In the genomic region with DNA sequence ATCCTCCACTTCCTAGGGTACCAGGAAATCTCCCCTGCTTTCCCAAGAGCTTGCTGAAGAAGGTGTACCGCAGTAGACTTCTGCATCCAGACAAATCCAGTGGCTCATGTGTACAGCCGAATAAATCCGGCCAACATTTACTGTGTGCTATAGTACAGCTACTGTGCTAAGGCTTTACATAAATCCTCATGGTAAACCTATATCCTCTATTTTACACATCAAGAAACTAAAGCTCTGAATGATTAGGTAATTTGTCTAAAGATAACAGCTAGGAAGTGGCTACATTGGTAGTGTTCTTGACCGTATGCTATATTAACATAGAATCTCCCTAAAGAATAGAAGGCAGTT, we compare ENCODE assay signal across 1 cellular context.
TF ChIP-seq lines count a peak whose summit lies in the region.

No MANE protein-coding gene starts in this region.

TF ChIP-seq in GM23338, 12 proteins besides CTCF, POLR2A, EP300 and RAD21 (continued from another document):
- TF ChIP-seq, protein P1, sequence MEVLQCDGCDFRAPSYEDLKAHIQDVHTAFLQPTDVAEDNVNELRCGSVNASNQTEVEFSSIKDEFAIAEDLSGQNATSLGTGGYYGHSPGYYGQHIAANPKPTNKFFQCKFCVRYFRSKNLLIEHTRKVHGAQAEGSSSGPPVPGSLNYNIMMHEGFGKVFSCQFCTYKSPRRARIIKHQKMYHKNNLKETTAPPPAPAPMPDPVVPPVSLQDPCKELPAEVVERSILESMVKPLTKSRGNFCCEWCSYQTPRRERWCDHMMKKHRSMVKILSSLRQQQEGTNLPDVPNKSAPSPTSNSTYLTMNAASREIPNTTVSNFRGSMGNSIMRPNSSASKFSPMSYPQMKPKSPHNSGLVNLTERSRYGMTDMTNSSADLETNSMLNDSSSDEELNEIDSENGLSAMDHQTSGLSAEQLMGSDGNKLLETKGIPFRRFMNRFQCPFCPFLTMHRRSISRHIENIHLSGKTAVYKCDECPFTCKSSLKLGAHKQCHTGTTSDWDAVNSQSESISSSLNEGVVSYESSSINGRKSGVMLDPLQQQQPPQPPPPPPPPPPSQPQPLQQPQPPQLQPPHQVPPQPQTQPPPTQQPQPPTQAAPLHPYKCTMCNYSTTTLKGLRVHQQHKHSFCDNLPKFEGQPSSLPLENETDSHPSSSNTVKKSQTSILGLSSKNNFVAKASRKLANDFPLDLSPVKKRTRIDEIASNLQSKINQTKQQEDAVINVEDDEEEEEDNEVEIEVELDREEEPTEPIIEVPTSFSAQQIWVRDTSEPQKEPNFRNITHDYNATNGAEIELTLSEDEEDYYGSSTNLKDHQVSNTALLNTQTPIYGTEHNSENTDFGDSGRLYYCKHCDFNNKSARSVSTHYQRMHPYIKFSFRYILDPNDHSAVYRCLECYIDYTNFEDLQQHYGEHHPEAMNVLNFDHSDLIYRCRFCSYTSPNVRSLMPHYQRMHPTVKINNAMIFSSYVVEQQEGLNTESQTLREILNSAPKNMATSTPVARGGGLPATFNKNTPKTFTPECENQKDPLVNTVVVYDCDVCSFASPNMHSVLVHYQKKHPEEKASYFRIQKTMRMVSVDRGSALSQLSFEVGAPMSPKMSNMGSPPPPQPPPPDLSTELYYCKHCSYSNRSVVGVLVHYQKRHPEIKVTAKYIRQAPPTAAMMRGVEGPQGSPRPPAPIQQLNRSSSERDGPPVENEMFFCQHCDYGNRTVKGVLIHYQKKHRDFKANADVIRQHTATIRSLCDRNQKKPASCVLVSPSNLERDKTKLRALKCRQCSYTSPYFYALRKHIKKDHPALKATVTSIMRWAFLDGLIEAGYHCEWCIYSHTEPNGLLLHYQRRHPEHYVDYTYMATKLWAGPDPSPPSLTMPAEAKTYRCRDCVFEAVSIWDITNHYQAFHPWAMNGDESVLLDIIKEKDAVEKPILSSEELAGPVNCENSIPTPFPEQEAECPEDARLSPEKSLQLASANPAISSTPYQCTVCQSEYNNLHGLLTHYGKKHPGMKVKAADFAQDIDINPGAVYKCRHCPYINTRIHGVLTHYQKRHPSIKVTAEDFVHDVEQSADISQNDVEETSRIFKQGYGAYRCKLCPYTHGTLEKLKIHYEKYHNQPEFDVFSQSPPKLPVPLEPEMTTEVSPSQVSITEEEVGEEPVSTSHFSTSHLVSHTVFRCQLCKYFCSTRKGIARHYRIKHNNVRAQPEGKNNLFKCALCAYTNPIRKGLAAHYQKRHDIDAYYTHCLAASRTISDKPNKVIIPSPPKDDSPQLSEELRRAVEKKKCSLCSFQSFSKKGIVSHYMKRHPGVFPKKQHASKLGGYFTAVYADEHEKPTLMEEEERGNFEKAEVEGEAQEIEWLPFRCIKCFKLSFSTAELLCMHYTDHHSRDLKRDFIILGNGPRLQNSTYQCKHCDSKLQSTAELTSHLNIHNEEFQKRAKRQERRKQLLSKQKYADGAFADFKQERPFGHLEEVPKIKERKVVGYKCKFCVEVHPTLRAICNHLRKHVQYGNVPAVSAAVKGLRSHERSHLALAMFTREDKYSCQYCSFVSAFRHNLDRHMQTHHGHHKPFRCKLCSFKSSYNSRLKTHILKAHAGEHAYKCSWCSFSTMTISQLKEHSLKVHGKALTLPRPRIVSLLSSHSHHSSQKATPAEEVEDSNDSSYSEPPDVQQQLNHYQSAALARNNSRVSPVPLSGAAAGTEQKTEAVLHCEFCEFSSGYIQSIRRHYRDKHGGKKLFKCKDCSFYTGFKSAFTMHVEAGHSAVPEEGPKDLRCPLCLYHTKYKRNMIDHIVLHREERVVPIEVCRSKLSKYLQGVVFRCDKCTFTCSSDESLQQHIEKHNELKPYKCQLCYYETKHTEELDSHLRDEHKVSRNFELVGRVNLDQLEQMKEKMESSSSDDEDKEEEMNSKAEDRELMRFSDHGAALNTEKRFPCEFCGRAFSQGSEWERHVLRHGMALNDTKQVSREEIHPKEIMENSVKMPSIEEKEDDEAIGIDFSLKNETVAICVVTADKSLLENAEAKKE (CRISPR knock-in tag; IDR thresholded peaks at IDR 0.05) = no peak
- TF ChIP-seq EZH2phosphoT487 (IDR thresholded peaks at IDR 0.05; ENCODE audit: unreplicated experiment) = no peak
- TF ChIP-seq ZNF331 (CRISPR knock-in tag; IDR thresholded peaks at IDR 0.05; ENCODE audit: low read depth) = no peak
- no peak for TF ChIP-seq EZH2 (IDR thresholded peaks at IDR 0.05; ENCODE audit: low read depth, unreplicated experiment)
- no peak for TF ChIP-seq CREB1 (CRISPR knock-in tag; IDR thresholded peaks at IDR 0.05; ENCODE audit: low read depth)
- TF ChIP-seq STAT1 (IDR thresholded peaks at IDR 0.05; ENCODE audit: unreplicated experiment) = no peak
